Comparison of ENCODE assay signal across 23 cellular contexts in the genomic region with DNA sequence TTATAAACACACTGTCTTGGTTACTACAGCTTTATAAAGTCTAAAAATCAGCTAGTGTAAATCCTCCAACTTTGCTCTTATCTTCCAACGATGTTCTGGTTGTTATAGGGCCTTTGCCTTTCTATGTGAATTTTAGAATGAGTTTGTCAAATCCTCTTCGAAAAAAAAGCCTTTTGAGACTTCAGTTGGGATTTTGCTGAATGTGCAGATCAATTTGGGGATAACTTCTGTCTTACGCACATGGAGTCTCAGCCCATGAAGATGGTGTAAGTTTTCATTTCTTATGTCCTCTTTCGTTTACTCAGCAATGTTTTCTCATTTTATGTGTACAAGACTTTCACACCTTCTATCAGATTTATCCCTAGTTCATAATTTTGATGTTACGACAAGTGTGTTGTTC.
"Had no signal": no experiment of that assay in that cellular context is flagged by ENCODE, and none has a peak within 500 bp of the region (broad histone marks: within the 10 kb centered on the region; RNA-seq: fewer than 3 reads in every experiment).

No MANE protein-coding gene starts in this region.

- H3K27me3 ChIP-seq: right atrium auricular region, sigmoid colon, tibial nerve, uterus had no signal

- H3K27ac ChIP-seq: coronary artery, left lung, prostate gland, right atrium auricular region, sigmoid colon, thoracic aorta, tibial nerve, upper lobe of right lung, uterus had no signal

- H3K4me3 ChIP-seq: coronary artery, left lung, prostate gland, right atrium auricular region, sigmoid colon, thoracic aorta, tibial nerve, upper lobe of right lung, uterus had no signal

- H3K9me3 Mint-ChIP-seq: immature natural killer cell had no signal

- H3K4me1 Mint-ChIP-seq: naive thymus-derived CD4-positive, alpha-beta T cell had no signal

- H3K4me1 ChIP-seq: prostate gland, upper lobe of right lung, uterus had no signal

- H3K9me3 ChIP-seq: left lung, prostate gland, sigmoid colon, thoracic aorta, upper lobe of right lung, uterus had no signal

- ATAC-seq: left lung; naive thymus-derived CD4-positive, alpha-beta T cell; stimulated activated effector memory CD8-positive, alpha-beta T cell treated with anti-CD3 and anti-CD28 coated beads, Interleukin-12 subunit alpha, Interleukin-12 subunit beta, amount 100 ng/mL, for 72 hours; stimulated activated naive CD8-positive, alpha-beta T cell treated with anti-CD3 and anti-CD28 coated beads, Interleukin-15, Interleukin-2, amounts not matched to agents 100 U/mL and 50 U/mL, for 24 hours had no signal

- H3K27ac Mint-ChIP-seq: immature natural killer cell; naive thymus-derived CD4-positive, alpha-beta T cell; nephron; stimulated activated effector memory CD8-positive, alpha-beta T cell treated with anti-CD3 and anti-CD28 coated beads, Interleukin-12 subunit alpha, Interleukin-12 subunit beta, amount 100 ng/mL, for 72 hours had no signal

- DNase-seq: dermis blood vessel endothelial cell; effector memory CD4-positive, alpha-beta T cell; hypothalamus; immature natural killer cell; left lung; midbrain; naive thymus-derived CD4-positive, alpha-beta T cell; nucleus accumbens; sigmoid colon; stimulated activated CD4-positive, alpha-beta T cell treated with anti-CD3 and anti-CD28 coated beads, Interleukin-2, amount 100 ng/mL, for 24 hours; stimulated activated CD4-positive, alpha-beta T cell treated with anti-CD3 and anti-CD28 coated beads, Interleukin-4, amount 100 ng/mL, for 24 hours; stimulated activated naive CD8-positive, alpha-beta T cell treated with anti-CD3 and anti-CD28 coated beads, Interleukin-15, Interleukin-2, amounts not matched to agents 100 U/mL and 50 U/mL, for 24 hours; upper lobe of right lung; uterus had no signal

- H3K4me3 Mint-ChIP-seq: immature natural killer cell; naive thymus-derived CD4-positive, alpha-beta T cell; nephron; stimulated activated effector memory CD8-positive, alpha-beta T cell treated with anti-CD3 and anti-CD28 coated beads, Interleukin-12 subunit alpha, Interleukin-12 subunit beta, amount 100 ng/mL, for 72 hours had no signal

- H3K36me3 Mint-ChIP-seq: immature natural killer cell; stimulated activated effector memory CD8-positive, alpha-beta T cell treated with anti-CD3 and anti-CD28 coated beads, Interleukin-12 subunit alpha, Interleukin-12 subunit beta, amount 100 ng/mL, for 72 hours had no signal

- FAIRE-seq: endometrium, frontal cortex had no signal

- H3K36me3 ChIP-seq: left lung, prostate gland, right atrium auricular region, sigmoid colon, thoracic aorta, tibial nerve, upper lobe of right lung, uterus had no signal
